Comparison of ENCODE assay signal across 8 cellular contexts in genomic region chr18:77054606-77055428, GRCh38.
DNase-seq lines count a peak whose midpoint lies in the region; ATAC-seq and TF ChIP-seq lines count a peak whose summit lies in the region.

No MANE protein-coding gene starts in this region.

- DNase-seq in NCI-H187 (lab: John Stamatoyannopoulos, UW) (peak; percentile 10 to 35), activated B cell treated with CpG ODN at 0.5 μM for 24 hours (peak; percentile 57), left lobe of liver (ENCODE audit: low spot score) (peak; percentile 70), NCI-H1930 (lab: John Stamatoyannopoulos, UW) (no peak)
- DNase-seq in central memory CD4-positive, alpha-beta T cell = peak; percentile 84
- peak; percentile 77 to 80 for DNase-seq in stimulated activated CD4-positive, alpha-beta T cell treated with anti-CD3 and anti-CD28 coated beads, Interleukin-2, amount 100 ng/mL, for 24 hours

- ATAC-seq in GM18505 (IDR thresholded peaks at IDR 0.05; ENCODE audit: unreplicated experiment) (peak; percentile 80), HG02798 (IDR thresholded peaks at IDR 0.05; ENCODE audit: poor library complexity, unreplicated experiment) (peak; percentile 88), activated B cell treated with CpG ODN at 0.5 μM for 24 hours (ENCODE audit: low read depth) (peak; percentile 65), left lobe of liver (peak; percentile 73)

- H3K27me3 Mint-ChIP-seq in activated B cell treated with CpG ODN at 0.5 μM for 24 hours = no peaks in the 10 kb centered on the region

- H3K9me3 Mint-ChIP-seq in activated B cell treated with CpG ODN at 0.5 μM for 24 hours = peaks cover 2% of the 10 kb centered on the region

- intact Hi-C loops in activated B cell treated with CpG ODN at 0.5 μM for 24 hours (cut with micrococcal nuclease) = loop anchor here (1.0 to 2.0 kb wide), 10 partner anchors 7 to 154 kb away; partner anchors contain the start of gene MBP

- CTCF ChIA-PET in activated B cell treated with CpG ODN at 0.5 μM for 24 hours (lab: Charles Lee) = interaction anchor here (0.6 to 5.6 kb wide), 12 partner anchors 8 to 157 kb away, joined by 3 to 43 read pairs (median 6); no protein-coding TSS in a partner anchor

- peaks cover 65% of the 10 kb centered on the region for H3K4me1 Mint-ChIP-seq in activated B cell treated with CpG ODN at 0.5 μM for 24 hours

- peak overlapping the region; percentile 91 for H3K27ac Mint-ChIP-seq in activated B cell treated with CpG ODN at 0.5 μM for 24 hours

- peak; percentile 37 for TF ChIP-seq POLR2A in GM18505 (IDR thresholded peaks at IDR 0.05; ENCODE audit: borderline replicate concordance, extremely low read depth, insufficient read depth, insufficient read length)

- POLR2A ChIA-PET in activated B cell treated with CpG ODN at 0.5 μM for 24 hours (lab: Charles Lee) = interaction anchor here (0.5 to 8.2 kb wide), 27 partner anchors 8 to 157 kb away, joined by 3 to 154 read pairs (median 5); partner anchors contain the start of gene MBP

- no peak for TF ChIP-seq CTCF in activated B cell treated with CpG ODN at 0.5 μM for 24 hours (IDR thresholded peaks at IDR 0.05)

- peak overlapping the region; percentile 67 for H3K4me3 Mint-ChIP-seq in activated B cell treated with CpG ODN at 0.5 μM for 24 hours

- peaks cover 11% of the 10 kb centered on the region for H3K36me3 Mint-ChIP-seq in activated B cell treated with CpG ODN at 0.5 μM for 24 hours (ENCODE audit: low read depth)

Comparison
In these comparisons a context has a peak if more than half of its experiments do, and no peak if none do; other contexts are left out.
1. DNase-seq: peak in NCI-H187 (2 of 2), activated B cell treated with CpG ODN at 0.5 μM for 24 hours (single experiment), central memory CD4-positive, alpha-beta T cell (single experiment), left lobe of liver (single experiment) and stimulated activated CD4-positive, alpha-beta T cell treated with anti-CD3 and anti-CD28 coated beads, Interleukin-2, amount 100 ng/mL, for 24 hours (2 of 2); none in NCI-H1930 (0 of 2).
2. Peak in every context shown above with its lines, with median percentiles within 50 percentile points of each other: ATAC-seq.